In genomic region chr17:39737331-39737760, GRCh38 we compare ENCODE assay signal across 1 cellular context.
TF ChIP-seq lines count a peak whose summit lies in the region.

No MANE protein-coding gene starts in this region.

TF ChIP-seq in HepG2, 621 proteins besides CTCF, POLR2A, EP300 and RAD21 (continued from another document and continues in another):
- TF ChIP-seq, protein P1, sequence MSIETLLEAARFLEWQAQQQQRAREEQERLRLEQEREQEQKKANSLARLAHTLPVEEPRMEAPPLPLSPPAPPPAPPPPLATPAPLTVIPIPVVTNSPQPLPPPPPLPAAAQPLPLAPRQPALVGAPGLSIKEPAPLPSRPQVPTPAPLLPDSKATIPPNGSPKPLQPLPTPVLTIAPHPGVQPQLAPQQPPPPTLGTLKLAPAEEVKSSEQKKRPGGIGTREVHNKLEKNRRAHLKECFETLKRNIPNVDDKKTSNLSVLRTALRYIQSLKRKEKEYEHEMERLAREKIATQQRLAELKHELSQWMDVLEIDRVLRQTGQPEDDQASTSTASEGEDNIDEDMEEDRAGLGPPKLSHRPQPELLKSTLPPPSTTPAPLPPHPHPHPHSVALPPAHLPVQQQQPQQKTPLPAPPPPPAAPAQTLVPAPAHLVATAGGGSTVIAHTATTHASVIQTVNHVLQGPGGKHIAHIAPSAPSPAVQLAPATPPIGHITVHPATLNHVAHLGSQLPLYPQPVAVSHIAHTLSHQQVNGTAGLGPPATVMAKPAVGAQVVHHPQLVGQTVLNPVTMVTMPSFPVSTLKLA (IDR thresholded peaks at IDR 0.05): no peak
- TF ChIP-seq PHF21A (CRISPR knock-in tag; IDR thresholded peaks at IDR 0.05): no peak
- no peak for TF ChIP-seq NR2F6 (IDR thresholded peaks at IDR 0.05)
- peak; percentile 34; the same call in 1 of the 2 replicates for TF ChIP-seq NR2F6 (CRISPR knock-in tag; IDR thresholded peaks at IDR 0.05)
- no peak for TF ChIP-seq SRSF9 (IDR thresholded peaks at IDR 0.05; ENCODE audit: borderline replicate concordance, insufficient read depth, low read depth, low read length, poor library complexity, severe bottlenecking)
- TF ChIP-seq FOXK1 (CRISPR knock-in tag; IDR thresholded peaks at IDR 0.05; ENCODE audit: borderline replicate concordance, low read depth): no peak
- no peak for TF ChIP-seq ZNF546 (CRISPR knock-in tag; conservative IDR thresholded peaks at IDR 0.05)
- no peak for TF ChIP-seq MED13 (CRISPR knock-in tag; IDR thresholded peaks at IDR 0.05)
- TF ChIP-seq MAFF (IDR thresholded peaks at IDR 0.05; ENCODE audit: low read depth, low read length): no peak
- no peak for TF ChIP-seq REL (CRISPR knock-in tag; conservative IDR thresholded peaks at IDR 0.05)
- TF ChIP-seq MIXL1 (CRISPR knock-in tag; IDR thresholded peaks at IDR 0.05): no peak
- 0 out of 2 replicates have a peak, but pooled peaks have one; percentile 20 for TF ChIP-seq THRA (CRISPR knock-in tag; IDR thresholded peaks at IDR 0.05; ENCODE audit: borderline replicate concordance)
- TF ChIP-seq SP2 (CRISPR knock-in tag; IDR thresholded peaks at IDR 0.05): 0 out of 2 replicates have a peak, but pooled peaks have one; percentile 35
- TF ChIP-seq STAG1 (CRISPR knock-in tag; IDR thresholded peaks at IDR 0.05): no peak; the same call in 1 of the 2 replicates
- no peak for TF ChIP-seq TBX3 (IDR thresholded peaks at IDR 0.05; ENCODE audit: borderline replicate concordance)
- no peak for TF ChIP-seq TARDBP (CRISPR knock-in tag; IDR thresholded peaks at IDR 0.05)
- no peak for TF ChIP-seq ZNF703 (CRISPR knock-in tag; IDR thresholded peaks at IDR 0.05; ENCODE audit: borderline replicate concordance)
- TF ChIP-seq ZNF790 (CRISPR knock-in tag; IDR thresholded peaks at IDR 0.05; ENCODE audit: borderline replicate concordance): no peak
- TF ChIP-seq ETS1 (CRISPR knock-in tag; IDR thresholded peaks at IDR 0.05): no peak
- TF ChIP-seq, protein P2, sequence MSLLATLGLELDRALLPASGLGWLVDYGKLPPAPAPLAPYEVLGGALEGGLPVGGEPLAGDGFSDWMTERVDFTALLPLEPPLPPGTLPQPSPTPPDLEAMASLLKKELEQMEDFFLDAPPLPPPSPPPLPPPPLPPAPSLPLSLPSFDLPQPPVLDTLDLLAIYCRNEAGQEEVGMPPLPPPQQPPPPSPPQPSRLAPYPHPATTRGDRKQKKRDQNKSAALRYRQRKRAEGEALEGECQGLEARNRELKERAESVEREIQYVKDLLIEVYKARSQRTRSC (CRISPR knock-in tag; IDR thresholded peaks at IDR 0.05; ENCODE audit: low read depth): no peak
- no peak for TF ChIP-seq ONECUT2 (CRISPR knock-in tag; IDR thresholded peaks at IDR 0.05)
- no peak for TF ChIP-seq ZNF891 (CRISPR knock-in tag; IDR thresholded peaks at IDR 0.05)
- no peak for TF ChIP-seq EHMT2 (IDR thresholded peaks at IDR 0.05; ENCODE audit: borderline replicate concordance, low read depth, low read length)
- TF ChIP-seq ZNF737 (CRISPR knock-in tag; IDR thresholded peaks at IDR 0.05; ENCODE audit: borderline replicate concordance): no peak
- no peak for TF ChIP-seq ZNF317 (CRISPR knock-in tag; IDR thresholded peaks at IDR 0.05)
- TF ChIP-seq, protein P3, sequence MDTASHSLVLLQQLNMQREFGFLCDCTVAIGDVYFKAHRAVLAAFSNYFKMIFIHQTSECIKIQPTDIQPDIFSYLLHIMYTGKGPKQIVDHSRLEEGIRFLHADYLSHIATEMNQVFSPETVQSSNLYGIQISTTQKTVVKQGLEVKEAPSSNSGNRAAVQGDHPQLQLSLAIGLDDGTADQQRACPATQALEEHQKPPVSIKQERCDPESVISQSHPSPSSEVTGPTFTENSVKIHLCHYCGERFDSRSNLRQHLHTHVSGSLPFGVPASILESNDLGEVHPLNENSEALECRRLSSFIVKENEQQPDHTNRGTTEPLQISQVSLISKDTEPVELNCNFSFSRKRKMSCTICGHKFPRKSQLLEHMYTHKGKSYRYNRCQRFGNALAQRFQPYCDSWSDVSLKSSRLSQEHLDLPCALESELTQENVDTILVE (CRISPR knock-in tag; IDR thresholded peaks at IDR 0.05): no peak
- no peak for TF ChIP-seq SRSF1 (optimal IDR thresholded peaks at IDR 0.05; ENCODE audit: low read depth, low read length)
- TF ChIP-seq ZNF431 (CRISPR knock-in tag; IDR thresholded peaks at IDR 0.05; ENCODE audit: borderline replicate concordance, low read depth): no peak
- no peak for TF ChIP-seq ZBTB38 (CRISPR knock-in tag; IDR thresholded peaks at IDR 0.05)
- peak; percentile 21; the same call in 1 of the 2 replicates for TF ChIP-seq MYC (CRISPR knock-in tag; IDR thresholded peaks at IDR 0.05; ENCODE audit: borderline replicate concordance)
- TF ChIP-seq ZNF570 (CRISPR knock-in tag; IDR thresholded peaks at IDR 0.05; ENCODE audit: borderline replicate concordance): no peak
- TF ChIP-seq E2F1 (CRISPR knock-in tag; IDR thresholded peaks at IDR 0.05): no peak
- no peak for TF ChIP-seq ZNF563 (CRISPR knock-in tag; IDR thresholded peaks at IDR 0.05)
- TF ChIP-seq, protein P4, sequence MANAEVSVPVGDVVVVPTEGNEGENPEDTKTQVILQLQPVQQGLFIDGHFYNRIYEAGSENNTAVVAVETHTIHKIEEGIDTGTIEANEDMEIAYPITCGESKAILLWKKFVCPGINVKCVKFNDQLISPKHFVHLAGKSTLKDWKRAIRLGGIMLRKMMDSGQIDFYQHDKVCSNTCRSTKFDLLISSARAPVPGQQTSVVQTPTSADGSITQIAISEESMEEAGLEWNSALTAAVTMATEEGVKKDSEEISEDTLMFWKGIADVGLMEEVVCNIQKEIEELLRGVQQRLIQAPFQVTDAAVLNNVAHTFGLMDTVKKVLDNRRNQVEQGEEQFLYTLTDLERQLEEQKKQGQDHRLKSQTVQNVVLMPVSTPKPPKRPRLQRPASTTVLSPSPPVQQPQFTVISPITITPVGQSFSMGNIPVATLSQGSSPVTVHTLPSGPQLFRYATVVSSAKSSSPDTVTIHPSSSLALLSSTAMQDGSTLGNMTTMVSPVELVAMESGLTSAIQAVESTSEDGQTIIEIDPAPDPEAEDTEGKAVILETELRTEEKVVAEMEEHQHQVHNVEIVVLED (CRISPR knock-in tag; IDR thresholded peaks at IDR 0.05; ENCODE audit: borderline replicate concordance): no peak
- TF ChIP-seq JUN (CRISPR knock-in tag; IDR thresholded peaks at IDR 0.05): no peak
- TF ChIP-seq MXD4 (CRISPR knock-in tag; IDR thresholded peaks at IDR 0.05): no peak
- TF ChIP-seq U2AF2 (IDR thresholded peaks at IDR 0.05; ENCODE audit: low read depth, low read length): no peak
- no peak for TF ChIP-seq ZNF337 (CRISPR knock-in tag; IDR thresholded peaks at IDR 0.05; ENCODE audit: borderline replicate concordance, low read depth)
- TF ChIP-seq, protein P5, sequence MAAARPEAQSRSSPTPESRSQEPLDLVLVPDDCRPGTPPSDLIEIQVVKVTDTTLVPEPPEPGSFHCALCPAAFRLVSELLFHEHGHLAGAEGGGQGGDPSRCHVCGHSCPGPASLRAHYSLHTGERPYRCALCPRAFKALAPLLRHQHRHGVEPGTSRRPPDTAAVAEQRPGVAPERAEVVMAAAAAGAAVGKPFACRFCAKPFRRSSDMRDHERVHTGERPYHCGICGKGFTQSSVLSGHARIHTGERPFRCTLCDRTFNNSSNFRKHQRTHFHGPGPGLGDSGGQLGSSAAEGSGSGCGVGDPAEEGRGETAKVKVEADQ (CRISPR knock-in tag; IDR thresholded peaks at IDR 0.05; ENCODE audit: borderline replicate concordance): no peak
- TF ChIP-seq, protein P6, sequence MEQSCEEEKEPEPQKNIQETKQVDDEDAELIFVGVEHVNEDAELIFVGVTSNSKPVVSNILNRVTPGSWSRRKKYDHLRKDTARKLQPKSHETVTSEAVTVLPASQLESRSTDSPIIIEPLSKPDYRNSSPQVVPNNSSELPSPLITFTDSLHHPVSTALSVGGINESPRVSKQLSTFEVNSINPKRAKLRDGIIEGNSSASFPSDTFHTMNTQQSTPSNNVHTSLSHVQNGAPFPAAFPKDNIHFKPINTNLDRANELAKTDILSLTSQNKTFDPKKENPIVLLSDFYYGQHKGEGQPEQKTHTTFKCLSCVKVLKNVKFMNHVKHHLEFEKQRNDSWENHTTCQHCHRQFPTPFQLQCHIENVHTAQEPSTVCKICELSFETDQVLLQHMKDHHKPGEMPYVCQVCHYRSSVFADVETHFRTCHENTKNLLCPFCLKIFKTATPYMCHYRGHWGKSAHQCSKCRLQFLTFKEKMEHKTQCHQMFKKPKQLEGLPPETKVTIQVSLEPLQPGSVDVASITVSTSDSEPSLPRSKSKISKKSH (CRISPR knock-in tag; IDR thresholded peaks at IDR 0.05; ENCODE audit: borderline replicate concordance): no peak; the same call in 1 of the 2 replicates
- TF ChIP-seq CREB1 (IDR thresholded peaks at IDR 0.05): no peak
- TF ChIP-seq CREB1 (CRISPR knock-in tag; IDR thresholded peaks at IDR 0.05): no peak
- TF ChIP-seq ARID2 (CRISPR knock-in tag; IDR thresholded peaks at IDR 0.05; ENCODE audit: borderline replicate concordance): no peak
- 0 out of 2 replicates have a peak, but pooled peaks have one; percentile 1 for TF ChIP-seq ZNF446 (CRISPR knock-in tag; IDR thresholded peaks at IDR 0.05)
- TF ChIP-seq FOXO4 (CRISPR knock-in tag; conservative IDR thresholded peaks at IDR 0.05): no peak
